In the genomic region with DNA sequence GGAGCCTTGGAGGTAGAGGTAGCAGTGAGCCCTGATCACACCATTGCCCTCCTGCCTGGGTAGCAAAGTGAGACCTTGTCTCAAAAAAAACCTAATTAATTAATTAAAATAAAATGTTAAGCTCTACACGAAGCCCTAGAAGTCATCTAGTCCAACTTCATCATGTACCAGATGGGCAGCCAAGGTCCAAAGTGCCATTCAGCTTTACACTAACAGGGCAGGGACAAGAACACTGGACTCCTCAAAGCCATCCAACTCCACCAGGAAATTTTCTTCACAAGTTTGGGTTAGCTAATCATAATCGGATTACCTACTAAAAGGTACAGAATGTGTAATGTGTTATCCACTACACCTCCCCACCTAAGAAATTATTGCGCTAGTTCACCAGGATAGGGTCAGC, we compare ENCODE assay signal across 25 cellular contexts. TPM values are rescaled to one million over a fixed set of nuclear protein-coding genes. Genes with fewer than 3 reads are reported as not detected.
DNase-seq lines count a peak whose midpoint lies in the region; FAIRE-seq and TF ChIP-seq lines count a peak whose summit lies in the region.
"Had no signal": no experiment of that assay in that cellular context is flagged by ENCODE, and none has a peak within 500 bp of the region (broad histone marks: within the 10 kb centered on the region; RNA-seq: fewer than 3 reads in every experiment).

No MANE protein-coding gene starts in this region.

- no peak overlapping the region for H3K4me3 ChIP-seq in MM.1S (ENCODE audit: low read length)
- H3K4me3 ChIP-seq in kidney (ENCODE audit: low read length in 2 of 2) = no peak overlapping the region
- H3K4me3 ChIP-seq in trophoblast cell (ENCODE audit: low read depth, low read length) = no peak overlapping the region
- H3K4me3 ChIP-seq: stomach had no signal

- no CpG with 5 or more reads among the region's 3 CpGs for WGBS in trophoblast cell (ENCODE audit: extremely low coverage, insufficient coverage, insufficient read length)

- H4K12ac ChIP-seq in trophoblast cell (ENCODE audit: low read depth, low read length) = no peak overlapping the region

- DNase-seq in Calu3 = no peak
- no peak for DNase-seq in MM.1S
- no peak for DNase-seq in kidney
- DNase-seq in trophoblast cell = no peak
- no peak for DNase-seq in cerebellar nuclear complex (lab: John Stamatoyannopoulos, UW)
- no peak for DNase-seq in activated CD4-positive, alpha-beta T cell treated with anti-CD3 and anti-CD28 coated beads, Interleukin-2, amount 50 U/mL, for 48 hours
- no peak for DNase-seq in HCEC 1CT
- DNase-seq: activated CD4-positive, alpha-beta T cell treated with anti-CD3 and anti-CD28 coated beads, Interleukin-2, amount 10 ng/mL, durations not matched to agents 24 days and 14 days; activated T-cell treated with anti-CD3 and anti-CD28 coated beads, Interleukin-2, amount 50 U/mL, for 48 hours; CD8-positive, alpha-beta memory T cell; central memory CD4-positive, alpha-beta T cell; foreskin melanocyte; NCI-H1092; NCI-H1694; NCI-H446 treated with DMSO at 0.1 percent for 48 hours; NCI-H774; retina; stimulated activated CD4-positive, alpha-beta T cell treated with anti-CD3 and anti-CD28 coated beads, Interleukin-12 subunit alpha, Interleukin-12 subunit beta, amount 100 ng/mL, for 4 hours; stimulated activated CD4-positive, alpha-beta T cell treated with anti-CD3 and anti-CD28 coated beads, Interleukin-2, amount 100 ng/mL, for 48 hours; stomach; T-cell had no signal

- no peak overlapping the region for H3K23ac ChIP-seq in trophoblast cell (ENCODE audit: low read length)

- no peak overlapping the region for H4K91ac ChIP-seq in trophoblast cell (ENCODE audit: low read depth, low read length)

- H3K4ac ChIP-seq in trophoblast cell (ENCODE audit: low read depth, low read length) = peak overlapping the region; percentile 64

- no peak overlapping the region for H2BK120ac ChIP-seq in trophoblast cell (ENCODE audit: insufficient read depth, low read length, poor library complexity)

- intact Hi-C loops in Calu3 (cut with micrococcal nuclease; ENCODE audit: unreplicated experiment) = no loop called here
- intact Hi-C loops in kidney (cut with DNase I) = no loop called here

- H3K4me3 Mint-ChIP-seq in Calu3 (ENCODE audit: low read depth, unreplicated experiment) = no peak overlapping the region
- H3K4me3 Mint-ChIP-seq: activated CD4-positive, alpha-beta T cell treated with anti-CD3 and anti-CD28 coated beads, Interleukin-2, amount 10 ng/mL, durations not matched to agents 24 days and 14 days; CD8-positive, alpha-beta memory T cell; neural crest cell; T-cell had no signal

- H3K27me3 Mint-ChIP-seq in Calu3 (ENCODE audit: unreplicated experiment) = no peaks in the 10 kb centered on the region

- H3K4me1 ChIP-seq in MM.1S (ENCODE audit: low read length) (peaks cover 19% of the 10 kb centered on the region; the same call in 1 of the 2 replicates), kidney (ENCODE audit: control insufficient read depth in 1 of 2, insufficient read depth in 1 of 2, low read depth in 1 of 2, low read length in 2 of 2) (peaks cover 16 to 53% of the 10 kb centered on the region in 2 donors), trophoblast cell (ENCODE audit: control insufficient read depth in 1 of 2, insufficient read depth in 2 of 2, low read length in 2 of 2) (peaks cover 6 to 14% of the 10 kb centered on the region in 2 experiments)
- H3K4me1 ChIP-seq: parathyroid adenoma had no signal

- no peaks in the 10 kb centered on the region for H3K79me1 ChIP-seq in trophoblast cell (ENCODE audit: low read length)

- H3K18ac ChIP-seq in trophoblast cell (ENCODE audit: low read length) = no peak overlapping the region

- H2BK12ac ChIP-seq in trophoblast cell (ENCODE audit: low read length) = no peak overlapping the region

- peak overlapping the region; percentile 92 for H3K27ac Mint-ChIP-seq in Calu3 (ENCODE audit: unreplicated experiment)
- H3K27ac Mint-ChIP-seq: activated CD4-positive, alpha-beta T cell treated with anti-CD3 and anti-CD28 coated beads, Interleukin-2, amount 10 ng/mL, durations not matched to agents 24 days and 14 days; T-cell had no signal

- no peak overlapping the region for H3K27ac ChIP-seq in MM.1S (ENCODE audit: low read length)
- H3K27ac ChIP-seq in kidney (ENCODE audit: low read depth in 2 of 2, low read length in 2 of 2) = peak overlapping the region; percentile 57 to 61
- H3K27ac ChIP-seq in trophoblast cell (ENCODE audit: low read depth, low read length) = no peak overlapping the region

- no peak overlapping the region for H2AK5ac ChIP-seq in trophoblast cell (ENCODE audit: low read length)

- TF ChIP-seq CTCF in Calu3 (IDR thresholded peaks at IDR 0.05; ENCODE audit: unreplicated experiment) = no peak
- no peak for TF ChIP-seq CTCF in MM.1S (IDR thresholded peaks at IDR 0.05; ENCODE audit: low read length)
- TF ChIP-seq CTCF in kidney (IDR thresholded peaks at IDR 0.05; ENCODE audit: borderline replicate concordance, extremely low read depth, insufficient read depth) = no peak

- no peak for FAIRE-seq in kidney (lab: Jason Lieb, UNC)
- FAIRE-seq: endometrium, GM12891 had no signal

- H3K36me3 ChIP-seq in MM.1S (replicated peaks; ENCODE audit: insufficient read depth, low read length) (no peaks in the 10 kb centered on the region), kidney (ENCODE audit: control insufficient read depth in 1 of 2, insufficient read depth in 2 of 2, low read length in 2 of 2) (peaks cover 0 to 4% of the 10 kb centered on the region in 2 donors), trophoblast cell (ENCODE audit: control insufficient read depth in 1 of 2, insufficient read depth in 2 of 2, low read length in 2 of 2) (peaks cover 4 to 6% of the 10 kb centered on the region in 2 experiments)

- H3K79me2 ChIP-seq in MM.1S (ENCODE audit: low read length) (no peaks in the 10 kb centered on the region), trophoblast cell (ENCODE audit: control insufficient read depth, insufficient read depth, low read length, poor library complexity) (peaks cover 4% of the 10 kb centered on the region)

- no peak overlapping the region for H4K8ac ChIP-seq in trophoblast cell (ENCODE audit: low read depth, low read length)

- CTCF ChIA-PET in Calu3 (lab: Charles Lee) = interaction anchor here (1.2 to 2.2 kb wide), 4 partner anchors 10 to 79 kb away, joined by 3 to 6 read pairs (median 6); a partner anchor contains a TSS

- H3K4me2 ChIP-seq in MM.1S (ENCODE audit: low read depth, low read length) = 0 out of 2 replicates have a peak overlapping the region, but pooled peaks have one; percentile 21
- H3K4me2 ChIP-seq in trophoblast cell (ENCODE audit: low read length) = no peak overlapping the region

- no peaks in the 10 kb centered on the region for H3K9me3 ChIP-seq in MM.1S (replicated peaks; ENCODE audit: insufficient read depth, low read length)
- no peaks in the 10 kb centered on the region for H3K9me3 ChIP-seq in kidney (ENCODE audit: control insufficient read depth in 1 of 2, low read length in 2 of 2)
- H3K9me3 ChIP-seq in trophoblast cell (ENCODE audit: insufficient read depth, low read depth, low read length) = no peaks in the 10 kb centered on the region
- H3K9me3 ChIP-seq: stomach had no signal

- H3K9me2 ChIP-seq in MM.1S (replicated peaks; ENCODE audit: insufficient read depth, low read length) = no peaks in the 10 kb centered on the region

- no peaks in the 10 kb centered on the region for H3K9me3 Mint-ChIP-seq in Calu3 (ENCODE audit: low read depth, unreplicated experiment)
- H3K9me3 Mint-ChIP-seq: activated CD4-positive, alpha-beta T cell treated with anti-CD3 and anti-CD28 coated beads, Interleukin-2, amount 10 ng/mL, durations not matched to agents 24 days and 14 days; CD8-positive, alpha-beta memory T cell; neural crest cell; T-cell had no signal

- BruUV-seq in Calu3 (replicated peaks; lab: Mats Ljungman, UMichigan) = no TSS peak

- H3K9ac ChIP-seq in MM.1S (ENCODE audit: low read length) (no peak overlapping the region), kidney (ENCODE audit: low read length in 2 of 2) (no peak overlapping the region), trophoblast cell (ENCODE audit: low read length) (no peak overlapping the region)
- H3K9ac ChIP-seq: parathyroid adenoma had no signal

- H2AFZ ChIP-seq in MM.1S (ENCODE audit: low read length) (no peak overlapping the region), trophoblast cell (ENCODE audit: insufficient read depth, low read length, poor library complexity) (no peak overlapping the region)
- H2AFZ ChIP-seq: parathyroid adenoma had no signal

- no peak overlapping the region for H3K14ac ChIP-seq in trophoblast cell (ENCODE audit: low read length)

- peaks cover 65% of the 10 kb centered on the region for H3K36me3 Mint-ChIP-seq in Calu3 (ENCODE audit: insufficient read depth, unreplicated experiment)
- H3K36me3 Mint-ChIP-seq: CD8-positive, alpha-beta memory T cell; T-cell had no signal

- H3K4me1 Mint-ChIP-seq in Calu3 (ENCODE audit: low read depth, unreplicated experiment) = peaks cover 85% of the 10 kb centered on the region

- peaks cover 8% of the 10 kb centered on the region for H3F3A ChIP-seq in MM.1S (ENCODE audit: insufficient read depth, low read length)

- H3K27me3 ChIP-seq in MM.1S (replicated peaks; ENCODE audit: insufficient read depth, low read length) (no peaks in the 10 kb centered on the region), trophoblast cell (ENCODE audit: insufficient read depth, low read length) (no peaks in the 10 kb centered on the region)
- H3K27me3 ChIP-seq: stomach had no signal

- H2BK5ac ChIP-seq in trophoblast cell (ENCODE audit: low read depth, low read length, poor library complexity) = no peak overlapping the region

- H4K20me1 ChIP-seq in MM.1S (ENCODE audit: insufficient read depth, low read length) = no peaks in the 10 kb centered on the region

RNA-seq across cellular contexts. Expression of a gene that starts 48.8 kb away (rescaled TPM):
- 202 and 269 TPM in 2 replicates for total RNA-seq in Calu3 (2022)
- total RNA-seq in kidney = 117 TPM
- 23.3 TPM for polyA plus RNA-seq in kidney (ENCODE audit: insufficient read depth, low read depth, low replicate concordance)
- polyA plus RNA-seq in trophoblast cell (2013) = 60.2 and 61.6 TPM in 2 replicates

Comparison
In these comparisons a context has a peak if more than half of its experiments do, and no peak if none do; other contexts are left out.
1. H3K27ac ChIP-seq: peak in kidney (2 of 2); none in MM.1S (single experiment) and trophoblast cell (single experiment).